10 cellular contexts compared by ENCODE assay signal in genomic region chr2:83561592-83561991, GRCh38.
"Had no signal": no experiment of that assay in that cellular context is flagged by ENCODE, and none has a peak within 500 bp of the region (broad histone marks: within the 10 kb centered on the region; RNA-seq: fewer than 3 reads in every experiment).

No MANE protein-coding gene starts in this region.

- H3K4me3 Mint-ChIP-seq: HFFc6 had no signal

- H3K4me3 ChIP-seq: GM23248, HAP-1, K562 had no signal

- H3K36me3 ChIP-seq: HAP-1 had no signal

- H3K27ac ChIP-seq: GM23248, HL-60 had no signal

- ATAC-seq: HCT116, K562 had no signal

- FAIRE-seq: K562 had no signal

- H3K9me3 ChIP-seq: HAP-1 had no signal

- H2AFZ ChIP-seq: GM23248 had no signal

- H3K27ac Mint-ChIP-seq: HFFc6 had no signal

- H3K9ac ChIP-seq: GM23248 had no signal

- DNase-seq: GM23248, GOT3, H7, HFFc6, IMR-90, KG1 had no signal
